In the genomic region with DNA sequence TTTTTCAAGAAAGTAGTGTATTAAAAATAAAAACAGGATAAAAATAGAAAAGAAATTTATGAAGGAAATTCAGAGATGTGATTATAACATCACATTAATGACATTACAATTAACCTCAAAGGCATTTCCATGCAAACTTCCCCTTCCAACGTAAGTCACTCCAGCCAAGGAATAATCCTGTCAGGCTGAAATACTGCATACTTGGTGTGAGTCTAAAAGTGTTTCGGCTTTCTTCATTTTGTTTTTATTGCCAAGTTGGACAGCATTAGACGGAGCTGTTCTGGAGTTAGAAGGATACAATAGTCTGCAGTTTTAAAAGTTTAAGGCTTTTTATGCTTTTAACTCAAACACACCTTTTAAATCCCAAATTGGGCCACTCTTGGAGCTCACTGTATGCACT, we compare ENCODE assay signal across 18 cellular contexts.
DNase-seq lines count a peak whose midpoint lies in the region; ATAC-seq and TF ChIP-seq lines count a peak whose summit lies in the region.
"Had no signal": no experiment of that assay in that cellular context is flagged by ENCODE, and none has a peak within 500 bp of the region (broad histone marks: within the 10 kb centered on the region; RNA-seq: fewer than 3 reads in every experiment).

No MANE protein-coding gene starts in this region.

- peaks cover 46% of the 10 kb centered on the region for H3K4me1 Mint-ChIP-seq in endothelial cell (ENCODE audit: unreplicated experiment)

- H3K27me3 Mint-ChIP-seq in endothelial cell (ENCODE audit: unreplicated experiment) = peaks cover 4% of the 10 kb centered on the region

- TF ChIP-seq CTCF in Loucy (conservative IDR thresholded peaks at IDR 0.05; ENCODE audit: low read length) = no peak
- no peak for TF ChIP-seq CTCF in endothelial cell (IDR thresholded peaks at IDR 0.05; ENCODE audit: unreplicated experiment)

- no peak overlapping the region for H3K9ac ChIP-seq in Loucy (ENCODE audit: low read depth, low read length, poor library complexity, severe bottlenecking)
- H3K9ac ChIP-seq in Karpas-422 (ENCODE audit: low read length) = no peak overlapping the region

- peaks cover 7% of the 10 kb centered on the region for H3K4me1 ChIP-seq in Loucy (ENCODE audit: insufficient read depth, low read length, poor library complexity, severe bottlenecking)
- peaks cover 4% of the 10 kb centered on the region for H3K4me1 ChIP-seq in right cardiac atrium (ENCODE audit: control insufficient read depth, insufficient read depth, low read length)
- H3K4me1 ChIP-seq in aorta (ENCODE audit: control insufficient read depth in 1 of 2, insufficient read depth in 2 of 2, low read length in 2 of 2) = peaks cover 0 to 19% of the 10 kb centered on the region in 2 donors
- no peaks in the 10 kb centered on the region for H3K4me1 ChIP-seq in Karpas-422 (ENCODE audit: low read length)
- H3K4me1 ChIP-seq: Caco-2, SJSA1 had no signal

- peak; percentile 66 to 80 for ATAC-seq in right cardiac atrium
- ATAC-seq in aorta (ENCODE audit: low FRiP score) = peak; percentile 71
- ATAC-seq: PC-3 had no signal

- intact Hi-C loops in right cardiac atrium (cut with DNase I) = no loop called here
- intact Hi-C loops in aorta (cut with DNase I) = loop anchor here in 1 of 2 donors (10.0 kb wide), 1 partner anchor 436 kb away; a partner anchor contains a TSS

- DNase-seq in endothelial cell (ENCODE audit: low spot score) = no peak
- no peak for DNase-seq in right cardiac atrium
- DNase-seq in aorta = no peak
- no peak for DNase-seq in T-helper 1 cell
- no peak for DNase-seq in GM19240 (ENCODE audit: insufficient read length, low spot score)
- DNase-seq in Karpas-422 = no peak
- DNase-seq: ACHN, Caco-2, DMS153, NCI-H1417 treated with DMSO at 0.1 percent for 48 hours, NCI-H1930, NCI-H2171 treated with DMSO at 0.1 percent for 48 hours, NCI-H446 treated with DMSO at 0.1 percent for 48 hours, PC-3 had no signal

- H3F3A ChIP-seq in Loucy (ENCODE audit: low read depth) = no peaks in the 10 kb centered on the region

- no peak overlapping the region for H3K4me3 Mint-ChIP-seq in endothelial cell (ENCODE audit: unreplicated experiment)

- H4K20me1 ChIP-seq in Loucy (ENCODE audit: insufficient read depth, low read length, poor library complexity, severe bottlenecking) = no peaks in the 10 kb centered on the region
- no peaks in the 10 kb centered on the region for H4K20me1 ChIP-seq in Karpas-422 (ENCODE audit: insufficient read depth, low read depth, low read length)

- H3K27ac ChIP-seq in right cardiac atrium (ENCODE audit: low read length) (no peak overlapping the region), aorta (ENCODE audit: low read depth in 1 of 2, low read length in 2 of 2) (no peak overlapping the region), Karpas-422 (ENCODE audit: low read length) (no peak overlapping the region)
- H3K27ac ChIP-seq: RWPE1, SJSA1 had no signal

- H3K9me2 ChIP-seq in Loucy (replicated peaks; ENCODE audit: low read depth, low read length) (no peaks in the 10 kb centered on the region), Karpas-422 (replicated peaks; ENCODE audit: insufficient read depth, low read length) (no peaks in the 10 kb centered on the region)

- no peak overlapping the region for H2AFZ ChIP-seq in Loucy (ENCODE audit: low read length)
- H2AFZ ChIP-seq in Karpas-422 (ENCODE audit: low read length) = no peak overlapping the region

- peak overlapping the region; percentile 93 for H3K27ac Mint-ChIP-seq in endothelial cell (ENCODE audit: unreplicated experiment)
- H3K27ac Mint-ChIP-seq: HFFc6 had no signal

- H3K9me3 ChIP-seq in Loucy (ENCODE audit: insufficient read depth, low read depth, low read length) = no peaks in the 10 kb centered on the region
- H3K9me3 ChIP-seq in right cardiac atrium (ENCODE audit: control insufficient read depth, low read length) = no peaks in the 10 kb centered on the region
- H3K9me3 ChIP-seq in aorta (ENCODE audit: control insufficient read depth, low read length) = no peaks in the 10 kb centered on the region
- H3K9me3 ChIP-seq in Karpas-422 (ENCODE audit: low read length) = no peaks in the 10 kb centered on the region
- H3K9me3 ChIP-seq: Caco-2, SJSA1 had no signal

- H3K4me2 ChIP-seq in Loucy (ENCODE audit: low read depth, low read length, poor library complexity, severe bottlenecking) = peak overlapping the region; percentile 28
- no peak overlapping the region for H3K4me2 ChIP-seq in Karpas-422 (ENCODE audit: low read depth, low read length, poor library complexity, severe bottlenecking)

- WGBS in right cardiac atrium = 28% methylated on average over 3 of the region's 3 CpGs
- WGBS in aorta, 2 donors = 0 to 3% methylated on average over 3 of the region's 3 CpGs

- H3K9me3 Mint-ChIP-seq in endothelial cell (ENCODE audit: unreplicated experiment) = no peaks in the 10 kb centered on the region
- H3K9me3 Mint-ChIP-seq: HFFc6 had no signal

- no peaks in the 10 kb centered on the region for H3K36me3 Mint-ChIP-seq in endothelial cell (ENCODE audit: low read depth, unreplicated experiment)

- no peaks in the 10 kb centered on the region for H3K79me2 ChIP-seq in Loucy (ENCODE audit: insufficient read depth, low read length)
- H3K79me2 ChIP-seq in Karpas-422 (ENCODE audit: low read length) = no peaks in the 10 kb centered on the region

- peaks cover 30% of the 10 kb centered on the region for H3K27me3 ChIP-seq in Loucy (ENCODE audit: insufficient read depth, low read length, poor library complexity, severe bottlenecking)
- no peaks in the 10 kb centered on the region for H3K27me3 ChIP-seq in right cardiac atrium (ENCODE audit: control insufficient read depth, insufficient read depth)
- H3K27me3 ChIP-seq in aorta (ENCODE audit: control insufficient read depth in 1 of 2, insufficient read depth in 2 of 2, low read length in 1 of 2) = no peaks in the 10 kb centered on the region
- H3K27me3 ChIP-seq in Karpas-422 (ENCODE audit: low read length) = no peaks in the 10 kb centered on the region
- H3K27me3 ChIP-seq: SJSA1 had no signal

- H3K36me3 ChIP-seq in Loucy (ENCODE audit: insufficient read depth, low read length) (no peaks in the 10 kb centered on the region), aorta (ENCODE audit: control insufficient read depth in 1 of 2, insufficient read depth in 2 of 2, low read length in 1 of 2) (no peaks in the 10 kb centered on the region), Karpas-422 (ENCODE audit: insufficient read depth, low read length) (no peaks in the 10 kb centered on the region)
- H3K36me3 ChIP-seq: SJSA1 had no signal

- no peak overlapping the region for H3K4me3 ChIP-seq in Loucy (ENCODE audit: low read length, poor library complexity, severe bottlenecking)
- no peak overlapping the region for H3K4me3 ChIP-seq in right cardiac atrium (ENCODE audit: low read length)
- H3K4me3 ChIP-seq in aorta (ENCODE audit: low read length in 2 of 2) = peak overlapping the region; percentile 6 to 45
- no peak overlapping the region for H3K4me3 ChIP-seq in Karpas-422 (ENCODE audit: low read length)
- H3K4me3 ChIP-seq: SJSA1 had no signal

Comparison
In these comparisons a context has a peak if more than half of its experiments do, and no peak if none do; other contexts are left out.
1. H3K4me3 ChIP-seq: peak in aorta (2 of 2); none in Loucy (single experiment), right cardiac atrium (single experiment) and Karpas-422 (single experiment).